8 cellular contexts compared by ENCODE assay signal in genomic region chr22:28800308-28801041, GRCh38.
DNase-seq lines count a peak whose midpoint lies in the region; ATAC-seq lines count a peak whose summit lies in the region.

TSS of gene XBP1 (minus strand) at chr22:28800569.

- DNase-seq in AG08395 (ENCODE audit: low spot score) (peak; percentile 99), NCI-H446 (lab: John Stamatoyannopoulos, UW) (peak; percentile 86 to 97), cerebellar cortex (ENCODE audit: low spot score) (peak; percentile 93), islet precursor cell (peak; percentile 96)
- peak; percentile 91 for DNase-seq in activated CD4-positive, CD25-positive, alpha-beta regulatory T cell treated with anti-CD3 and anti-CD28 coated beads, Interleukin-2, amount 50 U/mL, for 72 hours
- DNase-seq in stimulated activated CD4-positive, alpha-beta T cell treated with anti-CD3 and anti-CD28 coated beads, Interleukin-12 subunit alpha, Interleukin-12 subunit beta, amount 100 ng/mL, for 4 hours, result peak; percentile 86

- ATAC-seq in GM18873 (IDR thresholded peaks at IDR 0.05; ENCODE audit: low FRiP score, unreplicated experiment), result peak; percentile 54
- peak; percentile 78 for ATAC-seq in HG03135 (IDR thresholded peaks at IDR 0.05; ENCODE audit: unreplicated experiment)

Comparison
In these comparisons a context has a peak if more than half of its experiments do, and no peak if none do; other contexts are left out.
1. Peak in every context shown above with its lines: DNase-seq and ATAC-seq.